Comparison of ENCODE assay signal across 1 cellular context in the genomic region with DNA sequence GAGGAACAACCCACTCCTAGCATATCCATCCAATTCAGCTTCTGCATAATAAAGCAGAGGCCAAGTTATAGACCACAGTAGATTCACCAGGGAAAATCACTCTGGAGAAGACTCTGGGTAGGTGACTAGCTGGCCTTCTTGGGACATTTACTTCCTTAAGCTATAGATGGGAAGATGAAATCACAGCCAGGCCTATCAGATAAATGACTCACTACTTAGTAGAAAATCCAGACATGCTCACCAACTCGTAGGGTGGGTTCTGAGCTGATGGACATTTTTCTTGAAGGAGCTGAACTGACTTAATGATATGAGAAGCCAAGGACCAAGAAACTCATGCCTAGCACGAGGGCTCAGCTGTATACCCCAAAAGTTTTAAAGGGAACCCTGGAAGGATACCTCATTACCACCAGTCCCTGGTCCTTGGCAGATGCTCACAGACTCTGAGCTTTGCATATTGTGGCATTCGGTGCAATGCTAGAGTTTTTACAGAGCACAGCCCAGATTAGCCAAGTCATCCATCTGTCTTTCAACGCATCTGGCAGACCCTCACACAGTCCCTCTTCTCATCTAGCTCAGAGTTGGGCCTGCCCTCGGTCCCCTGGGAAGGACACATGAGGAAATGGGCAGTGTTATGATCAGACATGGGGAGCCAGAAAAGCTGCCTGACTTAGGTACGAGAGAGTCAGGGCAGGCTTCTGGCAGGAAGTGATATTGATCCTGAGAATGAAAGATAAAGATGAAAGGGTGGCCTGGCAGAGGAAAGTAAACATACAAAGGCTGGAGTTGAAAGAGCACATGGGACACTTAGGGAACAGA.
TF ChIP-seq lines count a peak whose summit lies in the region.

No MANE protein-coding gene starts in this region.

TF ChIP-seq in HepG2, 621 proteins besides CTCF, POLR2A, EP300 and RAD21 (continued from another document and continues in another):
- TF ChIP-seq IKZF5 (CRISPR knock-in tag; IDR thresholded peaks at IDR 0.05), result peak; percentile 87
- TF ChIP-seq TGIF2 (CRISPR knock-in tag; IDR thresholded peaks at IDR 0.05), result no peak
- peak; percentile 70; the same call in 1 of the 2 replicates for TF ChIP-seq ZNF792 (CRISPR knock-in tag; IDR thresholded peaks at IDR 0.05)
- TF ChIP-seq KDM4B (CRISPR knock-in tag; IDR thresholded peaks at IDR 0.05), result peak; percentile 22; the same call in 1 of the 2 replicates
- TF ChIP-seq ZFP90 (CRISPR knock-in tag; IDR thresholded peaks at IDR 0.05; ENCODE audit: borderline replicate concordance), result no peak
- no peak; the same call in 1 of the 2 replicates for TF ChIP-seq ZNF687 (CRISPR knock-in tag; IDR thresholded peaks at IDR 0.05)
- no peak for TF ChIP-seq ZNF468 (CRISPR knock-in tag; IDR thresholded peaks at IDR 0.05)
- TF ChIP-seq, protein P1, sequence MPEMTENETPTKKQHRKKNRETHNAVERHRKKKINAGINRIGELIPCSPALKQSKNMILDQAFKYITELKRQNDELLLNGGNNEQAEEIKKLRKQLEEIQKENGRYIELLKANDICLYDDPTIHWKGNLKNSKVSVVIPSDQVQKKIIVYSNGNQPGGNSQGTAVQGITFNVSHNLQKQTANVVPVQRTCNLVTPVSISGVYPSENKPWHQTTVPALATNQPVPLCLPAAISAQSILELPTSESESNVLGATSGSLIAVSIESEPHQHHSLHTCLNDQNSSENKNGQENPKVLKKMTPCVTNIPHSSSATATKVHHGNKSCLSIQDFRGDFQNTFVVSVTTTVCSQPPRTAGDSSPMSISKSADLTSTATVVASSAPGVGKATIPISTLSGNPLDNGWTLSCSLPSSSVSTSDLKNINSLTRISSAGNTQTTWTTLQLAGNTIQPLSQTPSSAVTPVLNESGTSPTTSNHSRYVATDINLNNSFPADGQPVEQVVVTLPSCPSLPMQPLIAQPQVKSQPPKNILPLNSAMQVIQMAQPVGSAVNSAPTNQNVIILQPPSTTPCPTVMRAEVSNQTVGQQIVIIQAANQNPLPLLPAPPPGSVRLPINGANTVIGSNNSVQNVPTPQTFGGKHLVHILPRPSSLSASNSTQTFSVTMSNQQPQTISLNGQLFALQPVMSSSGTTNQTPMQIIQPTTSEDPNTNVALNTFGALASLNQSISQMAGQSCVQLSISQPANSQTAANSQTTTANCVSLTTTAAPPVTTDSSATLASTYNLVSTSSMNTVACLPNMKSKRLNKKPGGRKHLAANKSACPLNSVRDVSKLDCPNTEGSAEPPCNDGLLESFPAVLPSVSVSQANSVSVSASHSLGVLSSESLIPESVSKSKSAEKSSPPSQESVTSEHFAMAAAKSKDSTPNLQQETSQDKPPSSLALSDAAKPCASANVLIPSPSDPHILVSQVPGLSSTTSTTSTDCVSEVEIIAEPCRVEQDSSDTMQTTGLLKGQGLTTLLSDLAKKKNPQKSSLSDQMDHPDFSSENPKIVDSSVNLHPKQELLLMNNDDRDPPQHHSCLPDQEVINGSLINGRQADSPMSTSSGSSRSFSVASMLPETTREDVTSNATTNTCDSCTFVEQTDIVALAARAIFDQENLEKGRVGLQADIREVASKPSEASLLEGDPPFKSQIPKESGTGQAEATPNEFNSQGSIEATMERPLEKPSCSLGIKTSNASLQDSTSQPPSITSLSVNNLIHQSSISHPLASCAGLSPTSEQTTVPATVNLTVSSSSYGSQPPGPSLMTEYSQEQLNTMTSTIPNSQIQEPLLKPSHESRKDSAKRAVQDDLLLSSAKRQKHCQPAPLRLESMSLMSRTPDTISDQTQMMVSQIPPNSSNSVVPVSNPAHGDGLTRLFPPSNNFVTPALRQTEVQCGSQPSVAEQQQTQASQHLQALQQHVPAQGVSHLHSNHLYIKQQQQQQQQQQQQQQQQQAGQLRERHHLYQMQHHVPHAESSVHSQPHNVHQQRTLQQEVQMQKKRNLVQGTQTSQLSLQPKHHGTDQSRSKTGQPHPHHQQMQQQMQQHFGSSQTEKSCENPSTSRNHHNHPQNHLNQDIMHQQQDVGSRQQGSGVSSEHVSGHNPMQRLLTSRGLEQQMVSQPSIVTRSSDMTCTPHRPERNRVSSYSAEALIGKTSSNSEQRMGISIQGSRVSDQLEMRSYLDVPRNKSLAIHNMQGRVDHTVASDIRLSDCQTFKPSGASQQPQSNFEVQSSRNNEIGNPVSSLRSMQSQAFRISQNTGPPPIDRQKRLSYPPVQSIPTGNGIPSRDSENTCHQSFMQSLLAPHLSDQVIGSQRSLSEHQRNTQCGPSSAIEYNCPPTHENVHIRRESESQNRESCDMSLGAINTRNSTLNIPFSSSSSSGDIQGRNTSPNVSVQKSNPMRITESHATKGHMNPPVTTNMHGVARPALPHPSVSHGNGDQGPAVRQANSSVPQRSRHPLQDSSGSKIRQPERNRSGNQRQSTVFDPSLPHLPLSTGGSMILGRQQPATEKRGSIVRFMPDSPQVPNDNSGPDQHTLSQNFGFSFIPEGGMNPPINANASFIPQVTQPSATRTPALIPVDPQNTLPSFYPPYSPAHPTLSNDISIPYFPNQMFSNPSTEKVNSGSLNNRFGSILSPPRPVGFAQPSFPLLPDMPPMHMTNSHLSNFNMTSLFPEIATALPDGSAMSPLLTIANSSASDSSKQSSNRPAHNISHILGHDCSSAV (CRISPR knock-in tag; IDR thresholded peaks at IDR 0.05; ENCODE audit: borderline replicate concordance), result no peak
- TF ChIP-seq ZNF598 (CRISPR knock-in tag; IDR thresholded peaks at IDR 0.05; ENCODE audit: borderline replicate concordance), result no peak
- TF ChIP-seq ZNF615 (CRISPR knock-in tag; IDR thresholded peaks at IDR 0.05; ENCODE audit: borderline replicate concordance), result no peak
- TF ChIP-seq, protein P2, sequence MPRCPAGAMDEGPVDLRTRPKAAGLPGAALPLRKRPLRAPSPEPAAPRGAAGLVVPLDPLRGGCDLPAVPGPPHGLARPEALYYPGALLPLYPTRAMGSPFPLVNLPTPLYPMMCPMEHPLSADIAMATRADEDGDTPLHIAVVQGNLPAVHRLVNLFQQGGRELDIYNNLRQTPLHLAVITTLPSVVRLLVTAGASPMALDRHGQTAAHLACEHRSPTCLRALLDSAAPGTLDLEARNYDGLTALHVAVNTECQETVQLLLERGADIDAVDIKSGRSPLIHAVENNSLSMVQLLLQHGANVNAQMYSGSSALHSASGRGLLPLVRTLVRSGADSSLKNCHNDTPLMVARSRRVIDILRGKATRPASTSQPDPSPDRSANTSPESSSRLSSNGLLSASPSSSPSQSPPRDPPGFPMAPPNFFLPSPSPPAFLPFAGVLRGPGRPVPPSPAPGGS (CRISPR knock-in tag; IDR thresholded peaks at IDR 0.05), result peak; percentile 32; the same call in 1 of the 2 replicates
- peak; percentile 92 for TF ChIP-seq HIC2 (CRISPR knock-in tag; IDR thresholded peaks at IDR 0.05; ENCODE audit: low read depth)
- peak; percentile 76; the same call in 1 of the 2 replicates for TF ChIP-seq NCOR1 (IDR thresholded peaks at IDR 0.05; ENCODE audit: borderline replicate concordance, low read length)
- no peak for TF ChIP-seq ZNF44 (CRISPR knock-in tag; IDR thresholded peaks at IDR 0.05)
- TF ChIP-seq YEATS2 (CRISPR knock-in tag; IDR thresholded peaks at IDR 0.05; ENCODE audit: borderline replicate concordance), result no peak; the same call in 1 of the 2 replicates
- TF ChIP-seq PHF8 (CRISPR knock-in tag; IDR thresholded peaks at IDR 0.05), result peak; percentile 46; the same call in 1 of the 2 replicates
- no peak for TF ChIP-seq ZNF724P (CRISPR knock-in tag; IDR thresholded peaks at IDR 0.05; ENCODE audit: borderline replicate concordance)
- TF ChIP-seq RFXANK (CRISPR knock-in tag; IDR thresholded peaks at IDR 0.05), result peak; percentile 59; the same call in 1 of the 2 replicates
- 0 out of 2 replicates have a peak, but pooled peaks have one; percentile 26 for TF ChIP-seq RFX3 (CRISPR knock-in tag; IDR thresholded peaks at IDR 0.05)
- 0 out of 2 replicates have a peak, but pooled peaks have one; percentile 64 for TF ChIP-seq FOXA1 (IDR thresholded peaks at IDR 0.05)
- TF ChIP-seq FOXA1 (CRISPR knock-in tag; IDR thresholded peaks at IDR 0.05), result peak; percentile 95
- 0 out of 2 replicates have a peak, but pooled peaks have one; percentile 55 for TF ChIP-seq SALL2 (CRISPR knock-in tag; IDR thresholded peaks at IDR 0.05)
- peak; percentile 79 for TF ChIP-seq ZNF12 (CRISPR knock-in tag; IDR thresholded peaks at IDR 0.05)
- TF ChIP-seq NRL (CRISPR knock-in tag; IDR thresholded peaks at IDR 0.05; ENCODE audit: borderline replicate concordance), result no peak
- TF ChIP-seq FOXO1 (CRISPR knock-in tag; IDR thresholded peaks at IDR 0.05), result peak; percentile 81; the same call in 1 of the 2 replicates
- TF ChIP-seq MYNN (CRISPR knock-in tag; IDR thresholded peaks at IDR 0.05; ENCODE audit: low read depth), result no peak
- TF ChIP-seq NCOA1 (CRISPR knock-in tag; IDR thresholded peaks at IDR 0.05), result 0 out of 2 replicates have a peak, but pooled peaks have one; percentile 86
- TF ChIP-seq AGO1 (IDR thresholded peaks at IDR 0.05; ENCODE audit: low read depth, low read length, poor library complexity, severe bottlenecking), result no peak
- TF ChIP-seq, protein P3, sequence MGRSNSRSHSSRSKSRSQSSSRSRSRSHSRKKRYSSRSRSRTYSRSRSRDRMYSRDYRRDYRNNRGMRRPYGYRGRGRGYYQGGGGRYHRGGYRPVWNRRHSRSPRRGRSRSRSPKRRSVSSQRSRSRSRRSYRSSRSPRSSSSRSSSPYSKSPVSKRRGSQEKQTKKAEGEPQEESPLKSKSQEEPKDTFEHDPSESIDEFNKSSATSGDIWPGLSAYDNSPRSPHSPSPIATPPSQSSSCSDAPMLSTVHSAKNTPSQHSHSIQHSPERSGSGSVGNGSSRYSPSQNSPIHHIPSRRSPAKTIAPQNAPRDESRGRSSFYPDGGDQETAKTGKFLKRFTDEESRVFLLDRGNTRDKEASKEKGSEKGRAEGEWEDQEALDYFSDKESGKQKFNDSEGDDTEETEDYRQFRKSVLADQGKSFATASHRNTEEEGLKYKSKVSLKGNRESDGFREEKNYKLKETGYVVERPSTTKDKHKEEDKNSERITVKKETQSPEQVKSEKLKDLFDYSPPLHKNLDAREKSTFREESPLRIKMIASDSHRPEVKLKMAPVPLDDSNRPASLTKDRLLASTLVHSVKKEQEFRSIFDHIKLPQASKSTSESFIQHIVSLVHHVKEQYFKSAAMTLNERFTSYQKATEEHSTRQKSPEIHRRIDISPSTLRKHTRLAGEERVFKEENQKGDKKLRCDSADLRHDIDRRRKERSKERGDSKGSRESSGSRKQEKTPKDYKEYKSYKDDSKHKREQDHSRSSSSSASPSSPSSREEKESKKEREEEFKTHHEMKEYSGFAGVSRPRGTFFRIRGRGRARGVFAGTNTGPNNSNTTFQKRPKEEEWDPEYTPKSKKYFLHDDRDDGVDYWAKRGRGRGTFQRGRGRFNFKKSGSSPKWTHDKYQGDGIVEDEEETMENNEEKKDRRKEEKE (IDR thresholded peaks at IDR 0.05), result no peak
- peak; percentile 98 for TF ChIP-seq TCF7 (IDR thresholded peaks at IDR 0.05; ENCODE audit: low read depth)
- TF ChIP-seq ZNF512 (CRISPR knock-in tag; IDR thresholded peaks at IDR 0.05), result no peak
- TF ChIP-seq NKX3-1 (CRISPR knock-in tag; IDR thresholded peaks at IDR 0.05), result no peak
- no peak for TF ChIP-seq SETDB1 (CRISPR knock-in tag; IDR thresholded peaks at IDR 0.05; ENCODE audit: borderline replicate concordance)
